ENCODE assay signal across 2 cellular contexts in genomic region chr9:136294437-136294836, GRCh38.
TF ChIP-seq lines count a peak whose summit lies in the region.

No MANE protein-coding gene starts in this region.

TF ChIP-seq in HepG2, 621 proteins besides CTCF, POLR2A, EP300 and RAD21:
- no peak for TF ChIP-seq ATM (IDR thresholded peaks at IDR 0.05; ENCODE audit: borderline replicate concordance)
- no peak for TF ChIP-seq CHCHD3 (CRISPR knock-in tag; IDR thresholded peaks at IDR 0.05)
- no peak for TF ChIP-seq ZNF12 (CRISPR knock-in tag; IDR thresholded peaks at IDR 0.05)
- TF ChIP-seq NFIB (CRISPR knock-in tag; IDR thresholded peaks at IDR 0.05; ENCODE audit: borderline replicate concordance): no peak
- TF ChIP-seq ZFP1 (CRISPR knock-in tag; IDR thresholded peaks at IDR 0.05): no peak
- no peak for TF ChIP-seq NONO (IDR thresholded peaks at IDR 0.05)
- no peak for TF ChIP-seq NONO (CRISPR knock-in tag; conservative IDR thresholded peaks at IDR 0.05)
- no peak for TF ChIP-seq PHF20 (CRISPR knock-in tag; IDR thresholded peaks at IDR 0.05)
- no peak for TF ChIP-seq FOXO1 (CRISPR knock-in tag; IDR thresholded peaks at IDR 0.05)
- TF ChIP-seq MAFF (IDR thresholded peaks at IDR 0.05; ENCODE audit: low read depth, low read length): no peak
- TF ChIP-seq PHF5A (CRISPR knock-in tag; IDR thresholded peaks at IDR 0.05; ENCODE audit: low read depth, unreplicated experiment): no peak

TF ChIP-seq in H1, 55 proteins besides CTCF, POLR2A, EP300 and RAD21:
- TF ChIP-seq E2F6 (IDR thresholded peaks at IDR 0.05) (no peak), TEAD4 (IDR thresholded peaks at IDR 0.05; ENCODE audit: low read depth, low read length) (no peak), HDAC6 (IDR thresholded peaks at IDR 0.05; ENCODE audit: low read depth, low read length) (no peak), CEBPB (IDR thresholded peaks at IDR 0.05; ENCODE audit: low read depth, low read length) (no peak), CHD7 (IDR thresholded peaks at IDR 0.05; ENCODE audit: insufficient replicate concordance, low read length) (no peak), YY1 (IDR thresholded peaks at IDR 0.05; ENCODE audit: low read depth, low read length) (no peak), SP2 (IDR thresholded peaks at IDR 0.05; ENCODE audit: low read length) (no peak), SAP30 (IDR thresholded peaks at IDR 0.05; ENCODE audit: insufficient read depth, insufficient replicate concordance, low read length) (no peak), CREB1 (IDR thresholded peaks at IDR 0.05) (no peak)
